ENCODE assay signal across 8 cellular contexts in the genomic region with DNA sequence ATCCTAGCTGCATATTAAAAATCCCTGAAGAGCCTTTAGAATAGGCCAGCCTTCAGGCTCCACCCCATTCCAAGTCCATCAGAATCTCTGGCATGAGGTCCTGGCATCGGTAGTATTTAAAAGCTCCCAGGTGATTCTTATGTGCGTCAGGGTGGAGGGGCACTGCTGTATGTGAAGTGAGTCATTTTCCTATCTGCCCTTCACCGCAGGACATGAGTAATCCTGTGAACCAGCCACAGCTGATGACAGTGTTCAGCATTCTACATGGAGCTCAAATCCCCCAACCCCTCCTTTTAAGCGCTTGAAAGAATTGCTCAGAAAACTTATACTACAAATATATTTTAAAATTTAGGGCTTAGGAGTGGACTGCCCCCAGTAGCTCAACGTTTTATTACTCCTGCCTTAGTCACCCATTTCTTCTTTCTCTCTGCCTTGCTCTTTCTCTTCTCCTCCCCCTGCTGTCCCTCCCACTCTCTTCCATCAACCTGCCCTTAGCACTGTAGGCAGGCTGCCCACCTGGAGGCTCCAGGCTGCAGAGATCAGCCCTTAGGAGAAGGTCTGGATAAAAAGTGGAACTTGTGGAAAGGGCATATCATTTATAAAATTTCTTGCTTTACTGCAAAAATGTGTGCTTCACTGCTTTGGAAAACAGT.
A peak's percentile ranks its signal among the peaks of the same experiment; 100 is the strongest.
DNase-seq lines count a peak whose midpoint lies in the region; ATAC-seq and TF ChIP-seq lines count a peak whose summit lies in the region.

No MANE protein-coding gene starts in this region.

- TF ChIP-seq CTCF in epithelial cell of proximal tubule (conservative IDR thresholded peaks at IDR 0.05; ENCODE audit: low read depth, low read length): no peak

- no peak overlapping the region for H3K4me3 ChIP-seq in epithelial cell of proximal tubule (ENCODE audit: low read depth, low read length)

- peak; percentile 95 for ATAC-seq in GM21528 (IDR thresholded peaks at IDR 0.05; ENCODE audit: low FRiP score, unreplicated experiment)

- DNase-seq in GM03348 (ENCODE audit: low spot score) (peak; percentile 89), HK-2 (ENCODE audit: unreplicated experiment) (peak; percentile 79), epithelial cell of proximal tubule (ENCODE audit: low read depth) (peak; percentile 86), NCI-H1694 treated with DMSO at 0.1 percent for 48 hours (lab: John Stamatoyannopoulos, UW) (no peak), DMS79 (lab: John Stamatoyannopoulos, UW) (no peak)
- DNase-seq in activated CD4-positive, CD25-positive, alpha-beta regulatory T cell treated with anti-CD3 and anti-CD28 coated beads, Interleukin-2, amount 50 U/mL, for 16 hours (ENCODE audit: low read depth, low spot score): peak; percentile 21
- peak; percentile 46 to 54 for DNase-seq in stimulated activated CD4-positive, alpha-beta T cell treated with anti-CD3 and anti-CD28 coated beads, Interleukin-2, amount 100 ng/mL, for 48 hours

Comparison
In these comparisons a context has a peak if more than half of its experiments do, and no peak if none do; other contexts are left out.
1. DNase-seq: peak in GM03348 (single experiment), HK-2 (single experiment), activated CD4-positive, CD25-positive, alpha-beta regulatory T cell treated with anti-CD3 and anti-CD28 coated beads, Interleukin-2, amount 50 U/mL, for 16 hours (single experiment), epithelial cell of proximal tubule (single experiment) and stimulated activated CD4-positive, alpha-beta T cell treated with anti-CD3 and anti-CD28 coated beads, Interleukin-2, amount 100 ng/mL, for 48 hours (2 of 2); none in NCI-H1694 treated with DMSO at 0.1 percent for 48 hours (single experiment) and DMS79 (single experiment).